ENCODE assay signal across 9 cellular contexts in the genomic region with DNA sequence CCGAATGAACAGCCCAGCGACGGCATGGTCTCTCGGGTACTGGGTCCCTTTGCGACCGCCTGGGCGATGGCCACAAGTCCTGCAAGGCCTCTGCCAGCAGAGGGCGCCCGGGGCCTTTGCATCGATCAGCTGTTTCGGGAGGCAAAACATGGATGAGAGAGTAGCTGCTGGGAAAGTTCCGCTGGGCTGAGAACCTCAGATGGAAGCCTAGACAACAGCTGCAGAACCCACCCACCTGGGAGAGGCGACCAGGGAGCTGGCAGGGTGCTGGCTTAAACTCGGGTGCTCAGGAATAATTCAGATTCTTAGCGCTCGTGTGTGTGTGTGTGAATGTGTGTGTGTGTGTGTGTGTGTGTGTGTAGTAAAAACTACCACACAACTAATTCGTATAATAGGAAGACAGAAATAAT. TPM values are rescaled to one million over a fixed set of nuclear protein-coding genes. Genes with fewer than 3 reads are reported as not detected.
DNase-seq lines count a peak whose midpoint lies in the region; ATAC-seq, FAIRE-seq and TF ChIP-seq lines count a peak whose summit lies in the region.
"Had no signal": no experiment of that assay in that cellular context is flagged by ENCODE, and none has a peak within 500 bp of the region (broad histone marks: within the 10 kb centered on the region; RNA-seq: fewer than 3 reads in every experiment).

No MANE protein-coding gene starts in this region.

- ATAC-seq in HG03342 (IDR thresholded peaks at IDR 0.05; ENCODE audit: unreplicated experiment): peak; percentile 73
- ATAC-seq in lower lobe of right lung: peak; percentile 78 to 86

- no peaks in the 10 kb centered on the region for H3K4me1 ChIP-seq in lower lobe of right lung

- no peaks in the 10 kb centered on the region for H3K27me3 ChIP-seq in lower lobe of right lung (ENCODE audit: low read depth)
- H3K27me3 ChIP-seq: neutrophil had no signal

- no peak overlapping the region for H3K27ac ChIP-seq in lower lobe of right lung
- H3K27ac ChIP-seq: neutrophil had no signal

- peak; percentile 91 for TF ChIP-seq CTCF in lower lobe of right lung (IDR thresholded peaks at IDR 0.05)

- TF ChIP-seq POLR2A in GM12892 (IDR thresholded peaks at IDR 0.05; ENCODE audit: low read depth, low read length): no peak

- peak; percentile 87 for FAIRE-seq in GM12892 (lab: Jason Lieb, UNC)

- intact Hi-C loops in lower lobe of right lung (cut with DNase I): loop anchor here (10.0 kb wide), 1 partner anchor 128 kb away; no protein-coding TSS in a partner anchor

- no peak overlapping the region for H3K4me3 ChIP-seq in lower lobe of right lung

- H3K36me3 ChIP-seq in lower lobe of right lung: no peaks in the 10 kb centered on the region
- H3K36me3 ChIP-seq: neutrophil had no signal

- peak; percentile 82 for DNase-seq in 8988T
- peak; percentile 65 for DNase-seq in GM12892 (ENCODE audit: insufficient read length)
- DNase-seq in NCI-H446 treated with DMSO at 0.1 percent for 48 hours (lab: John Stamatoyannopoulos, UW): peak; percentile 1
- peak; percentile 6 to 54 for DNase-seq in activated CD4-positive, alpha-beta T cell treated with anti-CD3 and anti-CD28 coated beads for 24 hours (ENCODE audit: low read depth in 2 of 2)
- DNase-seq in dermis microvascular lymphatic vessel endothelial cell (ENCODE audit: low read depth in 2 of 2): peak; percentile 31 to 65
- peak; percentile 82 for DNase-seq in lower lobe of right lung
- DNase-seq in stimulated activated CD8-positive, alpha-beta memory T cell treated with anti-CD3 and anti-CD28 coated beads, Interleukin-15, amount 100 ng/mL, for 24 hours (ENCODE audit: low read depth): peak; percentile 30

- no peaks in the 10 kb centered on the region for H3K9me3 ChIP-seq in lower lobe of right lung
- H3K9me3 ChIP-seq: neutrophil had no signal

RNA-seq across cellular contexts. Expression of gene TRIM32, which starts 50.0 kb away (rescaled TPM):
- polyA plus RNA-seq in GM12892 (2012; ENCODE audit: missing spikeins): 6.3 TPM
- total RNA-seq in dermis microvascular lymphatic vessel endothelial cell: 12.7 and 16.4 TPM in 2 replicates
- 17.3 TPM for total RNA-seq in lower lobe of right lung

Comparison
In these comparisons a context has a peak if more than half of its experiments do, and no peak if none do; other contexts are left out.
1. DNase-seq: peak in every context shown above with its lines; median percentile 82 in 8988T; 82 in lower lobe of right lung; 65 in GM12892; 48 in dermis microvascular lymphatic vessel endothelial cell; 30 in activated CD4-positive, alpha-beta T cell treated with anti-CD3 and anti-CD28 coated beads for 24 hours; 30 in stimulated activated CD8-positive, alpha-beta memory T cell treated with anti-CD3 and anti-CD28 coated beads, Interleukin-15, amount 100 ng/mL, for 24 hours; 1 in NCI-H446 treated with DMSO at 0.1 percent for 48 hours.